1 cellular context compared by ENCODE assay signal in genomic region chr13:33194820-33195692, GRCh38.
TF ChIP-seq lines count a peak whose summit lies in the region.

No MANE protein-coding gene starts in this region.

TF ChIP-seq in HepG2, 621 proteins besides CTCF, POLR2A, EP300 and RAD21 (continued from another document and continues in another):
- TF ChIP-seq MYC (CRISPR knock-in tag; IDR thresholded peaks at IDR 0.05; ENCODE audit: borderline replicate concordance), result no peak
- TF ChIP-seq NCOA2 (CRISPR knock-in tag; IDR thresholded peaks at IDR 0.05), result peak; percentile 58; the same call in 1 of the 2 replicates
- TF ChIP-seq ZNF335 (CRISPR knock-in tag; IDR thresholded peaks at IDR 0.05), result no peak
- TF ChIP-seq FOXA3 (CRISPR knock-in tag; IDR thresholded peaks at IDR 0.05), result peak; percentile 46; the same call in 1 of the 2 replicates
- peak; percentile 75 to 83 for TF ChIP-seq MAFK (conservative IDR thresholded peaks at IDR 0.05 in 1 of 2, IDR thresholded peaks at IDR 0.05 in 1 of 2; ENCODE audit: low read length in 2 of 2)
- TF ChIP-seq ZNF772 (CRISPR knock-in tag; IDR thresholded peaks at IDR 0.05), result no peak
- no peak for TF ChIP-seq U2AF1 (optimal IDR thresholded peaks at IDR 0.05; ENCODE audit: low read depth, low read length)
- no peak for TF ChIP-seq THAP9 (CRISPR knock-in tag; IDR thresholded peaks at IDR 0.05; ENCODE audit: borderline replicate concordance)
- TF ChIP-seq HMG20A (CRISPR knock-in tag; IDR thresholded peaks at IDR 0.05; ENCODE audit: borderline replicate concordance), result peak; percentile 59; the same call in 1 of the 2 replicates
- TF ChIP-seq CREM (IDR thresholded peaks at IDR 0.05), result peak; percentile 53; the same call in 1 of the 2 replicates
- TF ChIP-seq CREM (CRISPR knock-in tag; IDR thresholded peaks at IDR 0.05), result no peak
- TF ChIP-seq ZNF781 (CRISPR knock-in tag; IDR thresholded peaks at IDR 0.05; ENCODE audit: borderline replicate concordance, not compliant biosample characterization), result no peak
- TF ChIP-seq SAFB2 (CRISPR knock-in tag; IDR thresholded peaks at IDR 0.05; ENCODE audit: borderline replicate concordance, low read depth), result no peak
- TF ChIP-seq ARID5B (CRISPR knock-in tag; IDR thresholded peaks at IDR 0.05), result peak; percentile 71
- no peak for TF ChIP-seq ZNF768 (CRISPR knock-in tag; IDR thresholded peaks at IDR 0.05)
- no peak for TF ChIP-seq ZBTB14 (CRISPR knock-in tag; IDR thresholded peaks at IDR 0.05)
- TF ChIP-seq ZBTB49 (CRISPR knock-in tag; IDR thresholded peaks at IDR 0.05; ENCODE audit: borderline replicate concordance), result no peak
- TF ChIP-seq SNAPC2 (CRISPR knock-in tag; IDR thresholded peaks at IDR 0.05), result no peak
- no peak for TF ChIP-seq ZNF337 (CRISPR knock-in tag; IDR thresholded peaks at IDR 0.05; ENCODE audit: borderline replicate concordance, low read depth)
- no peak for TF ChIP-seq MAFG (CRISPR knock-in tag; IDR thresholded peaks at IDR 0.05)
- TF ChIP-seq NFIC (IDR thresholded peaks at IDR 0.05; ENCODE audit: low read length), result peak; percentile 38; the same call in 1 of the 2 replicates
- no peak for TF ChIP-seq KIAA2018 (CRISPR knock-in tag; IDR thresholded peaks at IDR 0.05; ENCODE audit: borderline replicate concordance)
- TF ChIP-seq ZNF24 (IDR thresholded peaks at IDR 0.05), result no peak
- no peak for TF ChIP-seq NONO (IDR thresholded peaks at IDR 0.05)
- no peak for TF ChIP-seq NONO (CRISPR knock-in tag; conservative IDR thresholded peaks at IDR 0.05)
- no peak for TF ChIP-seq SIN3B (IDR thresholded peaks at IDR 0.05; ENCODE audit: low read length)
- TF ChIP-seq HDAC1 (CRISPR knock-in tag; IDR thresholded peaks at IDR 0.05), result no peak
- no peak for TF ChIP-seq NCOA1 (CRISPR knock-in tag; IDR thresholded peaks at IDR 0.05)
- TF ChIP-seq TEAD3 (CRISPR knock-in tag; optimal IDR thresholded peaks at IDR 0.05; ENCODE audit: borderline replicate concordance), result peak; percentile 24
- peak; percentile 63; the same call in 1 of the 2 replicates for TF ChIP-seq GFI1 (CRISPR knock-in tag; IDR thresholded peaks at IDR 0.05; ENCODE audit: borderline replicate concordance)
- TF ChIP-seq ZNF710 (CRISPR knock-in tag; IDR thresholded peaks at IDR 0.05; ENCODE audit: borderline replicate concordance), result no peak
- TF ChIP-seq THYN1 (CRISPR knock-in tag; IDR thresholded peaks at IDR 0.05; ENCODE audit: borderline replicate concordance, low read depth), result no peak
- no peak for TF ChIP-seq ZBTB37 (CRISPR knock-in tag; IDR thresholded peaks at IDR 0.05)
